In genomic region chr11:1389932-1390587, GRCh38 we compare ENCODE assay signal across 8 cellular contexts. TPM values are rescaled to one million over a fixed set of nuclear protein-coding genes. Genes with fewer than 3 reads are reported as not detected.
DNase-seq lines count a peak whose midpoint lies in the region; ATAC-seq and TF ChIP-seq lines count a peak whose summit lies in the region.

Gene BRSK2 (plus strand): TSS chr11:1389934. CDS start chr11:1390285, 351 bp downstream.

- H3K27ac Mint-ChIP-seq in CD4-positive, CD25-positive, alpha-beta regulatory T cell, result peak within 1 kb of the TSS in 1 of 3 donors; percentile 38
- no peak within 1 kb of the TSS for H3K27ac Mint-ChIP-seq in neural progenitor cell

- peaks cover 20% of the 10 kb centered on the region for H3K4me1 ChIP-seq in CD4-positive, CD25-positive, alpha-beta regulatory T cell (ENCODE audit: control insufficient read depth, insufficient read depth, low read length, poor library complexity, severe bottlenecking)
- peaks cover 6% of the 10 kb centered on the region for H3K4me1 ChIP-seq in Karpas-422 (ENCODE audit: low read length)
- peaks cover 13% of the 10 kb centered on the region for H3K4me1 ChIP-seq in ectodermal cell (ENCODE audit: control insufficient read depth, insufficient read depth, low read length)
- peaks cover 4% of the 10 kb centered on the region for H3K4me1 ChIP-seq in neural progenitor cell

- H3K36me3 ChIP-seq in CD4-positive, CD25-positive, alpha-beta regulatory T cell (ENCODE audit: control insufficient read depth, insufficient read depth, low read length), result no peaks in the 10 kb centered on the region
- H3K36me3 ChIP-seq in Karpas-422 (ENCODE audit: insufficient read depth, low read length), result no peaks in the 10 kb centered on the region
- H3K36me3 ChIP-seq in ectodermal cell (ENCODE audit: control insufficient read depth, insufficient read depth, low read length), result no peaks in the 10 kb centered on the region
- H3K36me3 ChIP-seq in neural progenitor cell, result no peaks in the 10 kb centered on the region

- no peaks in the 10 kb centered on the region for H4K20me1 ChIP-seq in Karpas-422 (ENCODE audit: insufficient read depth, low read depth, low read length)
- H4K20me1 ChIP-seq in neural progenitor cell (ENCODE audit: low read depth), result peaks cover 17% of the 10 kb centered on the region

- H3K9ac ChIP-seq in Karpas-422 (ENCODE audit: low read length), result peak within 1 kb of the TSS; percentile 68
- H3K9ac ChIP-seq in neural progenitor cell, result no peak within 1 kb of the TSS

- H2AFZ ChIP-seq in Karpas-422 (ENCODE audit: low read length), result peak within 1 kb of the TSS; percentile 34; the same call in 1 of the 2 replicates
- peak within 1 kb of the TSS; percentile 74 for H2AFZ ChIP-seq in neural progenitor cell (replicated peaks)

- 0 to 1% methylated on average over 123 of the region's 123 CpGs for WGBS in ectodermal cell, 2 experiments

- H3K9me3 Mint-ChIP-seq in CD4-positive, CD25-positive, alpha-beta regulatory T cell, result peaks cover 0 to 3% (median 0%) of the 10 kb centered on the region in 7 donors
- H3K9me3 Mint-ChIP-seq in neural progenitor cell, result peaks cover 8% of the 10 kb centered on the region

- no peak within 1 kb of the TSS for H3K27ac ChIP-seq in CD4-positive, CD25-positive, alpha-beta regulatory T cell (ENCODE audit: insufficient read depth, low read length, poor library complexity, severe bottlenecking)
- H3K27ac ChIP-seq in Karpas-422 (ENCODE audit: low read length), result no peak within 1 kb of the TSS
- H3K27ac ChIP-seq in ectodermal cell (ENCODE audit: insufficient read depth, low read depth, low read length, poor library complexity, severe bottlenecking), result no peak within 1 kb of the TSS
- H3K27ac ChIP-seq in neural progenitor cell, result no peak within 1 kb of the TSS

- H3K4me2 ChIP-seq in Karpas-422 (ENCODE audit: low read depth, low read length, poor library complexity, severe bottlenecking) (peak within 1 kb of the TSS; percentile 65), neural progenitor cell (peak within 1 kb of the TSS; percentile 95)

- peak within 1 kb of the TSS in 3 of 4 donors; percentile 72 to 79 (median 73) for H3K4me3 Mint-ChIP-seq in CD4-positive, CD25-positive, alpha-beta regulatory T cell
- peak within 1 kb of the TSS; percentile 93 for H3K4me3 Mint-ChIP-seq in neural progenitor cell

- no peaks in the 10 kb centered on the region for H3K9me2 ChIP-seq in Karpas-422 (replicated peaks; ENCODE audit: insufficient read depth, low read length)

- H3K4me3 ChIP-seq in CD4-positive, CD25-positive, alpha-beta regulatory T cell (ENCODE audit: low read depth, low read length), result no peak within 1 kb of the TSS
- H3K4me3 ChIP-seq in Karpas-422 (ENCODE audit: low read length), result peak within 1 kb of the TSS; percentile 55; the same call in 1 of the 2 replicates
- H3K4me3 ChIP-seq in ectodermal cell (ENCODE audit: insufficient read depth, low read depth, low read length), result peak within 1 kb of the TSS; percentile 51
- peak within 1 kb of the TSS; percentile 55 for H3K4me3 ChIP-seq in neural progenitor cell

- H3F3A ChIP-seq in neural progenitor cell (ENCODE audit: low read depth), result peaks cover 19% of the 10 kb centered on the region

- no peak for DNase-seq in CD4-positive, CD25-positive, alpha-beta regulatory T cell
- DNase-seq in Karpas-422 (no peak), neural progenitor cell (ENCODE audit: low spot score) (no peak), SKM-1 treated with dmso at 0.1 percent for 144 hours (lab: John Stamatoyannopoulos, UW; ENCODE audit: unreplicated experiment) (no peak), NCI-H187 treated with DMSO at 0.1 percent for 48 hours (lab: John Stamatoyannopoulos, UW) (no peak), cortex of kidney (lab: John Stamatoyannopoulos, UW) (no peak)

- no peak for ATAC-seq in CD4-positive, CD25-positive, alpha-beta regulatory T cell (ENCODE audit: low read depth in 2 of 2)
- no peak for ATAC-seq in HG02798 (IDR thresholded peaks at IDR 0.05; ENCODE audit: poor library complexity, unreplicated experiment)

- H3K4me1 Mint-ChIP-seq in CD4-positive, CD25-positive, alpha-beta regulatory T cell, result peaks cover 0 to 17% (median 5%) of the 10 kb centered on the region in 4 donors
- peaks cover 14% of the 10 kb centered on the region for H3K4me1 Mint-ChIP-seq in neural progenitor cell

- H3K79me2 ChIP-seq in Karpas-422 (ENCODE audit: low read length) (no peaks in the 10 kb centered on the region), neural progenitor cell (ENCODE audit: low read depth) (peaks cover 23% of the 10 kb centered on the region)

- no peaks in the 10 kb centered on the region for H3K27me3 ChIP-seq in CD4-positive, CD25-positive, alpha-beta regulatory T cell (ENCODE audit: control insufficient read depth, insufficient read depth, low read length)
- H3K27me3 ChIP-seq in Karpas-422 (ENCODE audit: low read length) (no peaks in the 10 kb centered on the region), ectodermal cell (ENCODE audit: control insufficient read depth, insufficient read depth, low read length, poor library complexity, severe bottlenecking) (peaks cover 29% of the 10 kb centered on the region), neural progenitor cell (peaks cover 33% of the 10 kb centered on the region)

- H3K27me3 Mint-ChIP-seq in CD4-positive, CD25-positive, alpha-beta regulatory T cell, result peaks cover 24% of the 10 kb centered on the region
- H3K27me3 Mint-ChIP-seq in neural progenitor cell (ENCODE audit: insufficient read depth, low read depth), result peaks cover 12% of the 10 kb centered on the region

- no peaks in the 10 kb centered on the region for H3K36me3 Mint-ChIP-seq in CD4-positive, CD25-positive, alpha-beta regulatory T cell
- H3K36me3 Mint-ChIP-seq in neural progenitor cell, result peaks cover 11% of the 10 kb centered on the region

- no peaks in the 10 kb centered on the region for H3K9me3 ChIP-seq in CD4-positive, CD25-positive, alpha-beta regulatory T cell (ENCODE audit: control insufficient read depth in 2 of 2, low read length in 2 of 2)
- H3K9me3 ChIP-seq in Karpas-422 (ENCODE audit: low read length) (no peaks in the 10 kb centered on the region), ectodermal cell (ENCODE audit: control insufficient read depth, low read length) (no peaks in the 10 kb centered on the region), neural progenitor cell (ENCODE audit: low read depth) (no peaks in the 10 kb centered on the region)

- no peak for TF ChIP-seq CTCF in neural progenitor cell (IDR thresholded peaks at IDR 0.05)

RNA-seq across cellular contexts. Expression of gene BRSK2, which starts in this region (rescaled TPM):
- total RNA-seq in CD4-positive, CD25-positive, alpha-beta regulatory T cell, result 0.42 TPM
- polyA plus RNA-seq in CD4-positive, CD25-positive, alpha-beta regulatory T cell, result under 1 TPM in 3 of 4 donors, not detected in 1; 0.07 to 0.09 (median 0.07) TPM
- total RNA-seq in Karpas-422 (2014; rRNA removed; shearing (Covaris generic); ENCODE audit: low replicate concordance), result not detected in 2 replicates
- polyA plus RNA-seq in ectodermal cell (2013, experiment 1 of 4), result 24.6 TPM
- 22.6 TPM for polyA plus RNA-seq in ectodermal cell (2013, experiment 2 of 4)
- 15.6 TPM for polyA plus RNA-seq in ectodermal cell (2013, experiment 3 of 4)
- 17.0 TPM for polyA plus RNA-seq in ectodermal cell (2013, experiment 4 of 4)
- 8.2 and 13.8 TPM in 2 replicates for total RNA-seq in neural progenitor cell (ENCODE audit: low replicate concordance)
